In genomic region chr6:57173886-57174510, GRCh38 we compare ENCODE assay signal across 8 cellular contexts. TPM values are rescaled to one million over a fixed set of nuclear protein-coding genes. Genes with fewer than 3 reads are reported as not detected.
DNase-seq lines count a peak whose midpoint lies in the region; ATAC-seq and TF ChIP-seq lines count a peak whose summit lies in the region.

No MANE protein-coding gene starts in this region.

- peak overlapping the region; percentile 78 for H3K27ac Mint-ChIP-seq in activated T-cell treated with anti-CD3 and anti-CD28 coated beads, Interleukin-2, amount 50 U/mL, for 72 hours

- H3K4me1 Mint-ChIP-seq in activated T-cell treated with anti-CD3 and anti-CD28 coated beads, Interleukin-2, amount 50 U/mL, for 72 hours (ENCODE audit: low read depth), result peaks cover 44% of the 10 kb centered on the region

- H3K4me3 ChIP-seq in epithelial cell of proximal tubule (ENCODE audit: low read depth, low read length), result peak overlapping the region; percentile 72
- peak overlapping the region; percentile 77 for H3K4me3 ChIP-seq in retinal pigment epithelial cell (ENCODE audit: low read length)

- no peaks in the 10 kb centered on the region for H3K27me3 Mint-ChIP-seq in activated T-cell treated with anti-CD3 and anti-CD28 coated beads, Interleukin-2, amount 50 U/mL, for 72 hours (ENCODE audit: low read depth)

- H3K36me3 Mint-ChIP-seq in activated T-cell treated with anti-CD3 and anti-CD28 coated beads, Interleukin-2, amount 50 U/mL, for 72 hours (ENCODE audit: insufficient read depth in 2 of 2), result peaks cover 4 to 5% of the 10 kb centered on the region in 2 donors

- DNase-seq in activated T-cell treated with anti-CD3 and anti-CD28 coated beads, Interleukin-2, amount 50 U/mL, for 72 hours, result no peak
- DNase-seq in activated T-cell treated with anti-CD3 and anti-CD28 coated beads for 4 hours, result no peak
- DNase-seq in RWPE1 (ENCODE audit: low spot score), result peak; percentile 59
- DNase-seq in epithelial cell of proximal tubule (ENCODE audit: low read depth), result peak; percentile 55
- no peak for DNase-seq in retinal pigment epithelial cell (ENCODE audit: low read depth)
- DNase-seq in UCSD-AML1 (lab: John Stamatoyannopoulos, UW; ENCODE audit: unreplicated experiment), result no peak
- DNase-seq in COLO668 (lab: John Stamatoyannopoulos, UW; ENCODE audit: unreplicated experiment), result no peak

- TF ChIP-seq CTCF in RWPE1 (conservative IDR thresholded peaks at IDR 0.05; ENCODE audit: low read depth) (no peak), epithelial cell of proximal tubule (conservative IDR thresholded peaks at IDR 0.05; ENCODE audit: low read depth, low read length) (no peak), retinal pigment epithelial cell (conservative IDR thresholded peaks at IDR 0.05; ENCODE audit: low read depth, low read length) (no peak)

- POLR2A ChIA-PET in RWPE1 (lab: Yijun Ruan, JAX; ENCODE audit: low non-redundant PET), result no interaction called here

- no peaks in the 10 kb centered on the region for H3K9me3 Mint-ChIP-seq in activated T-cell treated with anti-CD3 and anti-CD28 coated beads, Interleukin-2, amount 50 U/mL, for 72 hours

- H3K4me3 Mint-ChIP-seq in activated T-cell treated with anti-CD3 and anti-CD28 coated beads, Interleukin-2, amount 50 U/mL, for 72 hours, result peak overlapping the region; percentile 88 to 95

- CTCF ChIA-PET in RWPE1 (lab: Yijun Ruan, JAX), result interaction anchor here (0.6 kb wide), 1 partner anchor 271 kb away, joined by 4 read pairs; no protein-coding TSS in a partner anchor

- H3K27ac ChIP-seq in RWPE1, result no peak overlapping the region

- no peak for ATAC-seq in activated T-cell treated with anti-CD3 and anti-CD28 coated beads, Interleukin-2, amount 50 U/mL, for 72 hours (replicated peaks in 1 of 2)
- no peak for ATAC-seq in HG03045 (IDR thresholded peaks at IDR 0.05; ENCODE audit: unreplicated experiment)

RNA-seq across cellular contexts. Expression of gene BAG2, which starts 1.9 kb away (rescaled TPM):
- total RNA-seq in activated T-cell treated with anti-CD3 and anti-CD28 coated beads, Interleukin-2, amount 50 U/mL, for 72 hours, result 1 to 10 TPM; 5.5 to 5.8 TPM
- total RNA-seq in epithelial cell of proximal tubule, result 8.2 and 20.4 TPM in 2 replicates

RNA-seq across cellular contexts. Expression of gene RAB23, which starts 48.1 kb away (rescaled TPM):
- 1 to 10 TPM; 2.0 to 2.2 TPM for total RNA-seq in activated T-cell treated with anti-CD3 and anti-CD28 coated beads, Interleukin-2, amount 50 U/mL, for 72 hours
- total RNA-seq in epithelial cell of proximal tubule, result 10.2 and 14.8 TPM in 2 replicates

Comparison
In these comparisons a context has a peak if more than half of its experiments do, and no peak if none do; other contexts are left out.
1. DNase-seq: peak in RWPE1 (single experiment) and epithelial cell of proximal tubule (single experiment); none in activated T-cell treated with anti-CD3 and anti-CD28 coated beads, Interleukin-2, amount 50 U/mL, for 72 hours (0 of 2), activated T-cell treated with anti-CD3 and anti-CD28 coated beads for 4 hours (single experiment), retinal pigment epithelial cell (single experiment), UCSD-AML1 (single experiment) and COLO668 (single experiment).